1 cellular context compared by ENCODE assay signal in genomic region chr21:36282568-36283230, GRCh38.
A peak's percentile ranks its signal among the peaks of the same experiment; 100 is the strongest.
TF ChIP-seq lines count a peak whose summit lies in the region.

No MANE protein-coding gene starts in this region.

TF ChIP-seq in HepG2, 621 proteins besides CTCF, POLR2A, EP300 and RAD21 (continued from another document):
- peak; percentile 49; the same call in 1 of the 2 replicates for TF ChIP-seq MAFF (IDR thresholded peaks at IDR 0.05; ENCODE audit: low read depth, low read length)
- peak; percentile 28 to 72; a peak in 3 of 4 replicates for TF ChIP-seq MAFK (conservative IDR thresholded peaks at IDR 0.05 in 1 of 2, IDR thresholded peaks at IDR 0.05 in 1 of 2; ENCODE audit: low read length in 2 of 2)
